ENCODE assay signal across 8 cellular contexts in the genomic region with DNA sequence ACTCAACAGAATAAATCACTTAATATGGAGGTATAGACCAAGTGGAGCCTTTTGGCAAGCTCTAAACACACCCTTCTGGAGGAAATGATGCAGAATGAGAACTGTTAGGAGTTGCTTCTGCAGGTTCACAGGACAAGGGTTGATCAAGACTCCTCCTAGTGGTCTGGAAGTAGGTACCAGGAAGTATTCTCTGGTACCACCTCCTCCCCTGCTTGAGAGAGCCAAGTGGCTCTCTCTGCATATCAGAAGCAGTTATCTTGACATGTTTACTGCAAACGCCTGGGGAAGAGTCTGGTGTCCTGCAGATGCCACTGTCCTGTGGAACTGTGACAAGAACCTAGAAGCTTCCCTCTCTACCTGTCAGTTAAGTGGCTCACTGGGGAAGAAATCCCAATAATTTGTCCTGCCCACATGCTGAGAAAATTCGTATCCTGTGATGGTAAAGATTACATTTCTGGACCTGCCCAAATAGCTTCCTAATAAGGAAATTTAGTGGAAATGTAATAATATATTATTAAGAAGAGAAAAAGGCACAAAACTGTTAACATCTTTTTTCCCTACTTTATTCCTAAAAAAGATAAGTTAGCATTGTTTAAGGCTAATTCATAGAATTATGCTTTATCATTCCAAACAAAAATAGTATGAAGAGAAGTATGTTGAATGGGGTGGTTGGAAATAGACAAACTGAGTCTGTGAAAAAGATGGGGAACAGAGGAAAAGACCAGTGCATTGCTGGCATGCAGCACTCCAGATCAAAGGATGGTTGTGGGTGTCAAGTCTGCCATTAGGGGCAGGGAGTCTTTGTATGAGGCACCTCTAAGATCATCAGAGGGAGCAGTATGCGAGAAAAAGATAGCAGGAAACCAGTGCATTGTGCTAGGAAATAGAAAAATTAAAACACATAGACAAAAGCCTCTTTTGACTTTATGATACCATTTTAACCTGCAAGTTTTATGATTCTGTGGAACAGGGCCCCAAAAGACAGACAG.
DNase-seq lines count a peak whose midpoint lies in the region; ATAC-seq, FAIRE-seq and TF ChIP-seq lines count a peak whose summit lies in the region.

No MANE protein-coding gene starts in this region.

- H3K79me2 ChIP-seq in keratinocyte (ENCODE audit: control insufficient read depth, insufficient read depth, low read length): peaks cover 18% of the 10 kb centered on the region

- no peaks in the 10 kb centered on the region for H3K9me3 ChIP-seq in breast epithelium
- no peaks in the 10 kb centered on the region for H3K9me3 ChIP-seq in Panc1 (ENCODE audit: control insufficient read depth, insufficient read depth, low read depth, low read length)
- H3K9me3 ChIP-seq in adrenal gland (replicated peaks in 1 of 3): no peaks in the 10 kb centered on the region
- no peaks in the 10 kb centered on the region for H3K9me3 ChIP-seq in keratinocyte (ENCODE audit: control insufficient read depth, low read depth, low read length)
- H3K9me3 ChIP-seq in transverse colon: no peaks in the 10 kb centered on the region

- TF ChIP-seq CTCF in MCF 10A (IDR thresholded peaks at IDR 0.05; ENCODE audit: unreplicated experiment) (peak; percentile 50), breast epithelium (IDR thresholded peaks at IDR 0.05) (peak in 1 of 3 donors; percentile 28), Panc1 (IDR thresholded peaks at IDR 0.05) (peak; percentile 81), adrenal gland (IDR thresholded peaks at IDR 0.05) (peak in 5 of 6 experiments; percentile 16 to 45 (median 34)), keratinocyte (optimal IDR thresholded peaks at IDR 0.05 in 1 of 3, IDR thresholded peaks at IDR 0.05 in 1 of 3, conservative IDR thresholded peaks at IDR 0.05 in 1 of 3; ENCODE audit: extremely low read depth in 1 of 3, insufficient read depth in 2 of 3, low read length in 3 of 3) (peak; percentile 65 to 80 (median 77)), transverse colon (IDR thresholded peaks at IDR 0.05) (peak; percentile 44 to 61 (median 52))

- H3K27me3 ChIP-seq in breast epithelium: no peaks in the 10 kb centered on the region
- no peaks in the 10 kb centered on the region for H3K27me3 ChIP-seq in Panc1 (ENCODE audit: control insufficient read depth, insufficient read depth, low read length)
- H3K27me3 ChIP-seq in adrenal gland: no peaks in the 10 kb centered on the region
- H3K27me3 ChIP-seq in keratinocyte (ENCODE audit: control insufficient read depth, extremely low read depth, insufficient read depth, low read length): no peaks in the 10 kb centered on the region
- H3K27me3 ChIP-seq in transverse colon: no peaks in the 10 kb centered on the region

- no peak overlapping the region for H3K27ac ChIP-seq in breast epithelium
- peak overlapping the region; percentile 24 for H3K27ac ChIP-seq in Panc1 (ENCODE audit: low read length)
- no peak overlapping the region for H3K27ac ChIP-seq in adrenal gland
- H3K27ac ChIP-seq in keratinocyte (ENCODE audit: control insufficient read depth, insufficient read depth, low read length): no peak overlapping the region
- peak overlapping the region; percentile 27 to 69 (median 61) for H3K27ac ChIP-seq in transverse colon

- peaks cover 2% of the 10 kb centered on the region for H4K20me1 ChIP-seq in keratinocyte (ENCODE audit: control insufficient read depth, extremely low read depth, insufficient read depth, low read length)

- in situ Hi-C loops in Panc1 (cut with HindIII; ENCODE audit: low pct_unique_long_range_greater_than_20kb, low sequenced_read_pairs) (no loop called here), transverse colon (cut with MboI; ENCODE audit: low pct_ligation_motif_present in 1 of 4, low pct_unique_long_range_greater_than_20kb in 1 of 4, low sequenced_read_pairs in 3 of 4) (loop anchor here in 1 of 4 donors (25.0 kb wide), 1 partner anchor 220 kb away; a partner anchor contains a TSS)

- H3K27me3 Mint-ChIP-seq in MCF 10A (ENCODE audit: insufficient read depth, unreplicated experiment): no peaks in the 10 kb centered on the region

- no peak overlapping the region for H2AFZ ChIP-seq in keratinocyte (ENCODE audit: control insufficient read depth, low read length)

- H3K4me3 ChIP-seq in breast epithelium (no peak overlapping the region), Panc1 (ENCODE audit: low read depth in 2 of 2, low read length in 2 of 2) (no peak overlapping the region), adrenal gland (no peak overlapping the region), keratinocyte (ENCODE audit: control insufficient read depth in 2 of 3, extremely low read depth in 1 of 3, insufficient read depth in 2 of 3, low read depth in 1 of 3, low read length in 3 of 3) (no peak overlapping the region), transverse colon (no peak overlapping the region)

- intact Hi-C loops in MCF 10A (cut with micrococcal nuclease): loop anchor here (1.0 kb wide), 2 partner anchors 117 to 218 kb away; no protein-coding TSS in a partner anchor
- intact Hi-C loops in breast epithelium (cut with DNase I; ENCODE audit: low total_unique reads): no loop called here
- intact Hi-C loops in Panc1 (cut with micrococcal nuclease; ENCODE audit: unreplicated experiment): loop anchor here (5.0 kb wide), 2 partner anchors 110 to 220 kb away; no protein-coding TSS in a partner anchor
- intact Hi-C loops in adrenal gland (cut with DNase I): no loop called here
- intact Hi-C loops in transverse colon (cut with DNase I; ENCODE audit: low total_unique reads): no loop called here

- POLR2A ChIA-PET in MCF 10A (lab: Yijun Ruan, JAX) (interaction anchor here (0.9 to 4.7 kb wide), 14 partner anchors 9 to 227 kb away, joined by 3 to 40 read pairs (median 6); a partner anchor contains a TSS), Panc1 (lab: Charles Lee) (interaction anchor here (0.6 kb wide), 2 partner anchors 161 to 227 kb away, joined by 3 read pairs; no protein-coding TSS in a partner anchor)

- H3K4me1 Mint-ChIP-seq in MCF 10A (ENCODE audit: insufficient read depth, unreplicated experiment): peaks cover 29% of the 10 kb centered on the region

- DNase-seq in MCF 10A (ENCODE audit: unreplicated experiment): peak; percentile 81
- DNase-seq in breast epithelium (ENCODE audit: low spot score in 2 of 2): no peak
- peak; percentile 61 for DNase-seq in HTR-8/SVneo (ENCODE audit: insufficient read length, low spot score)
- peak; percentile 58 for DNase-seq in Panc1 (ENCODE audit: low read depth, low spot score)
- DNase-seq in adrenal gland: peak in 2 of 7 donors; percentile 19 to 21
- peak; percentile 23 for DNase-seq in keratinocyte (ENCODE audit: low read depth, low spot score)
- no peak for DNase-seq in transverse colon

- FAIRE-seq in HTR-8/SVneo (lab: Jason Lieb, UNC) (no peak), keratinocyte (lab: Jason Lieb, UNC) (peak; percentile 77)

- CTCF ChIA-PET in MCF 10A (lab: Yijun Ruan, JAX): interaction anchor here (0.5 to 3.0 kb wide), 36 partner anchors 8 to 1226 kb away, joined by 3 to 34 read pairs (median 4); a partner anchor contains a TSS
- CTCF ChIA-PET in Panc1 (lab: Charles Lee): interaction anchor here (0.6 kb wide), 1 partner anchor 213 kb away, joined by 3 read pairs; no protein-coding TSS in a partner anchor

- ATAC-seq in GM21619 (IDR thresholded peaks at IDR 0.05; ENCODE audit: unreplicated experiment): peak; percentile 48
- peak; percentile 82 for ATAC-seq in Panc1

- no peak for TF ChIP-seq EP300 in transverse colon (IDR thresholded peaks at IDR 0.05; ENCODE audit: low read depth)

- no peak overlapping the region for H3K4me2 ChIP-seq in keratinocyte (ENCODE audit: control insufficient read depth, extremely low read depth, insufficient read depth, low read depth, low read length)

- TF ChIP-seq POLR2A in breast epithelium (IDR thresholded peaks at IDR 0.05) (no peak), adrenal gland (IDR thresholded peaks at IDR 0.05) (no peak), transverse colon (IDR thresholded peaks at IDR 0.05) (no peak)

- H3K4me1 ChIP-seq in breast epithelium (no peaks in the 10 kb centered on the region), Panc1 (ENCODE audit: control insufficient read depth, insufficient read depth, low read length) (peaks cover 70% of the 10 kb centered on the region), adrenal gland (replicated peaks in 1 of 2) (peaks cover 8 to 24% of the 10 kb centered on the region in 2 donors), keratinocyte (ENCODE audit: control insufficient read depth, extremely low read depth, insufficient read depth, low read length) (no peaks in the 10 kb centered on the region), transverse colon (peaks cover 11 to 57% (median 31%) of the 10 kb centered on the region in 4 donors)

- 62 to 77% (median 67%) methylated on average over 3 of the region's 3 CpGs for WGBS in adrenal gland, 4 donors
- 47 to 63% methylated on average over 3 of the region's 3 CpGs for WGBS in transverse colon (ENCODE audit: low coverage in 1 of 2), 2 donors

- no peaks in the 10 kb centered on the region for H3K9me3 Mint-ChIP-seq in MCF 10A (ENCODE audit: unreplicated experiment)

- H3K36me3 ChIP-seq in breast epithelium (no peaks in the 10 kb centered on the region), Panc1 (ENCODE audit: control insufficient read depth, insufficient read depth, low read length) (no peaks in the 10 kb centered on the region), adrenal gland (replicated peaks in 1 of 2) (no peaks in the 10 kb centered on the region), keratinocyte (ENCODE audit: control insufficient read depth in 2 of 2, extremely low read depth in 1 of 2, insufficient read depth in 2 of 2, low read length in 2 of 2) (peaks cover 4 to 7% of the 10 kb centered on the region in 2 experiments), transverse colon (no peaks in the 10 kb centered on the region)

- no TSS peak for BruUV-seq in MCF 10A (replicated peaks; lab: Mats Ljungman, UMichigan)
- no TSS peak for BruUV-seq in Panc1 (replicated peaks; lab: Mats Ljungman, UMichigan)

- dilution Hi-C loops in keratinocyte (cut with MboI; ENCODE audit: extremely low pct_ligation_motif_present, low sequenced_read_pairs): no loop called here

- peaks cover 3% of the 10 kb centered on the region for H3K9me1 ChIP-seq in keratinocyte (ENCODE audit: control insufficient read depth, extremely low read depth, insufficient read depth, low read length)

- no peak overlapping the region for H3K4me3 Mint-ChIP-seq in MCF 10A (ENCODE audit: unreplicated experiment)

- H3K36me3 Mint-ChIP-seq in MCF 10A (ENCODE audit: insufficient read depth, unreplicated experiment): peaks cover 50% of the 10 kb centered on the region

- no peak overlapping the region for H3K27ac Mint-ChIP-seq in MCF 10A (ENCODE audit: low read depth, unreplicated experiment)

- no peak overlapping the region for H3K9ac ChIP-seq in keratinocyte (ENCODE audit: control insufficient read depth, extremely low read depth, insufficient read depth, low read length)

Comparison
In these comparisons a context has a peak if more than half of its experiments do, and no peak if none do; other contexts are left out.
1. DNase-seq: peak in MCF 10A (single experiment), HTR-8/SVneo (single experiment), Panc1 (single experiment) and keratinocyte (single experiment); none in breast epithelium (0 of 2) and transverse colon (single experiment).
2. intact Hi-C loops: an anchor here in MCF 10A (1.0 kb wide) and Panc1 (5.0 kb wide); none called in breast epithelium, adrenal gland and transverse colon.
3. H3K27ac ChIP-seq: peak in Panc1 (single experiment) and transverse colon (4 of 4); none in breast epithelium (0 of 2), adrenal gland (0 of 5) and keratinocyte (single experiment).